10 cellular contexts compared by ENCODE assay signal in genomic region chr15:70318996-70319465, GRCh38.
DNase-seq lines count a peak whose midpoint lies in the region; ATAC-seq and TF ChIP-seq lines count a peak whose summit lies in the region.
"Had no signal": no experiment of that assay in that cellular context is flagged by ENCODE, and none has a peak within 500 bp of the region (broad histone marks: within the 10 kb centered on the region; RNA-seq: fewer than 3 reads in every experiment).

No MANE protein-coding gene starts in this region.

- no peak for TF ChIP-seq CTCF in GM10266 (IDR thresholded peaks at IDR 0.05; ENCODE audit: control insufficient read depth, insufficient read depth, low read depth, missing control alignments)

- ATAC-seq in GM18868 (IDR thresholded peaks at IDR 0.05; ENCODE audit: unreplicated experiment) (peak; percentile 33), HG03025 (IDR thresholded peaks at IDR 0.05; ENCODE audit: low FRiP score, unreplicated experiment) (peak; percentile 34), sciatic nerve (peak; percentile 65)
- ATAC-seq: upper lobe of right lung had no signal

- intact Hi-C loops in sciatic nerve (cut with DNase I) = no loop called here

- DNase-seq in SW480 (ENCODE audit: low spot score) (peak; percentile 9), sciatic nerve (ENCODE audit: low spot score) (no peak), T1000 (lab: John Stamatoyannopoulos, UW) (no peak), GM10266 (ENCODE audit: extremely low spot score) (no peak)
- DNase-seq in activated CD4-positive, CD25-positive, alpha-beta regulatory T cell treated with anti-CD3 and anti-CD28 coated beads, Interleukin-2, amount 50 U/mL, for 72 hours = no peak
- no peak for DNase-seq in activated CD4-positive, alpha-beta T cell treated with anti-CD3 and anti-CD28 coated beads for 1 hour
- DNase-seq: kidney, upper lobe of right lung had no signal
